ENCODE assay signal across 8 cellular contexts in genomic region chr2:47272031-47272864, GRCh38.
DNase-seq lines count a peak whose midpoint lies in the region; ATAC-seq, FAIRE-seq and TF ChIP-seq lines count a peak whose summit lies in the region.

No MANE protein-coding gene starts in this region.

- peaks cover 0 to 16% (median 4%) of the 10 kb centered on the region in 4 donors for H3K4me1 ChIP-seq in right lobe of liver

- H3K9me3 ChIP-seq in right lobe of liver = no peaks in the 10 kb centered on the region

- intact Hi-C loops in right lobe of liver (cut with DNase I) = no loop called here

- peak; percentile 80 for FAIRE-seq in GM12891 (lab: Jason Lieb, UNC)

- 5% methylated on average over 21 of the region's 46 CpGs for WGBS in right lobe of liver (ENCODE audit: insufficient coverage, low coverage, low lambda C conversion rate, missing lambda C conversion rate)

- TF ChIP-seq CTCF in right lobe of liver (IDR thresholded peaks at IDR 0.05) = peak; percentile 97 to 100 (median 98)

- H3K4me3 ChIP-seq in right lobe of liver = peak overlapping the region; percentile 38 to 51 (median 49)

- TF ChIP-seq POLR2A in GM12891 (IDR thresholded peaks at IDR 0.05; ENCODE audit: low read depth, low read length) (no peak), right lobe of liver (IDR thresholded peaks at IDR 0.05) (no peak)

- no peaks in the 10 kb centered on the region for H3K36me3 ChIP-seq in right lobe of liver

- ATAC-seq in HG02870 (IDR thresholded peaks at IDR 0.05; ENCODE audit: unreplicated experiment) (peak; percentile 74), right lobe of liver (peak; percentile 91 to 98 (median 93))

- H3K27ac ChIP-seq in right lobe of liver = peak overlapping the region; percentile 14 to 43 (median 16)

- no peaks in the 10 kb centered on the region for H3K27me3 ChIP-seq in right lobe of liver

- DNase-seq in GM12891 (ENCODE audit: insufficient read length, low spot score) (peak; percentile 90), NCI-H460 (ENCODE audit: extremely low read depth, low read depth) (peak; percentile 40), dermis microvascular lymphatic vessel endothelial cell (ENCODE audit: low read depth in 2 of 2) (peak; percentile 11 to 48), right lobe of liver (peak; percentile 70 to 78 (median 74)), OCI-M2 (lab: John Stamatoyannopoulos, UW; ENCODE audit: unreplicated experiment) (no peak)
- DNase-seq in activated CD4-positive, alpha-beta T cell treated with anti-CD3 and anti-CD28 coated beads, Interleukin-2, amount 50 U/mL, for 24 hours (ENCODE audit: low read depth in 1 of 2, low spot score in 1 of 2) = peak; percentile 19 to 26
- DNase-seq in stimulated activated CD4-positive, alpha-beta T cell treated with anti-CD3 and anti-CD28 coated beads, Interleukin-4, amount 100 ng/mL, for 4 hours = peak; percentile 18 to 52

TF ChIP-seq in GM12891, 5 proteins besides CTCF, POLR2A, EP300 and RAD21:
- TF ChIP-seq POLR2AphosphoS5 (IDR thresholded peaks at IDR 0.05; ENCODE audit: low read depth, low read length) = no peak
- TF ChIP-seq PAX5 (IDR thresholded peaks at IDR 0.05; ENCODE audit: insufficient read depth, low read length, severe bottlenecking) = no peak
- no peak for TF ChIP-seq TAF1 (IDR thresholded peaks at IDR 0.05; ENCODE audit: low read depth, low read length)
- no peak for TF ChIP-seq SPI1 (IDR thresholded peaks at IDR 0.05; ENCODE audit: low read depth, low read length)
- no peak for TF ChIP-seq POU2F2 (IDR thresholded peaks at IDR 0.05; ENCODE audit: low read depth, low read length)
